In genomic region chr7:151057038-151057736, GRCh38 we compare ENCODE assay signal across 8 cellular contexts. TPM values are rescaled to one million over a fixed set of nuclear protein-coding genes. Genes with fewer than 3 reads are reported as not detected.
DNase-seq lines count a peak whose midpoint lies in the region; ATAC-seq and TF ChIP-seq lines count a peak whose summit lies in the region.

No MANE protein-coding gene starts in this region.

- peak overlapping the region; percentile 96 for H3K4me2 ChIP-seq in BLaER1

- no peak for TF ChIP-seq CTCF in testis (IDR thresholded peaks at IDR 0.05)

- H3K4me1 ChIP-seq in BLaER1 (peaks cover 62% of the 10 kb centered on the region), testis (peaks cover 31% of the 10 kb centered on the region)

- peak overlapping the region; percentile 33; the same call in 1 of the 2 replicates for H3K27ac ChIP-seq in BLaER1
- no peak overlapping the region for H3K27ac ChIP-seq in testis

- intact Hi-C loops in testis (cut with DNase I; ENCODE audit: low total_unique reads): no loop called here

- no peak for TF ChIP-seq POLR2A in testis (IDR thresholded peaks at IDR 0.05)

- H3K36me3 Mint-ChIP-seq in activated T-helper 17 cell treated with anti-CD3 and anti-CD28 coated beads, Interleukin-2, amount 50 U/mL, for 72 hours (ENCODE audit: low read depth): peaks cover 9% of the 10 kb centered on the region

- peak overlapping the region; percentile 95 for H3K27ac Mint-ChIP-seq in activated T-helper 17 cell treated with anti-CD3 and anti-CD28 coated beads, Interleukin-2, amount 50 U/mL, for 72 hours

- H4K20me1 ChIP-seq in BLaER1: peaks cover 23% of the 10 kb centered on the region

- ATAC-seq in GM19395 (IDR thresholded peaks at IDR 0.05; ENCODE audit: unreplicated experiment): peak; percentile 28
- ATAC-seq in HG03378 (IDR thresholded peaks at IDR 0.05; ENCODE audit: unreplicated experiment): peak; percentile 16
- peak; percentile 4 for ATAC-seq in activated T-helper 17 cell treated with anti-CD3 and anti-CD28 coated beads, Interleukin-2, amount 50 U/mL, for 72 hours (replicated peaks)

- H3K9ac ChIP-seq in BLaER1: peak overlapping the region; percentile 87

- H3K9me3 ChIP-seq in BLaER1: no peaks in the 10 kb centered on the region
- H3K9me3 ChIP-seq in testis: no peaks in the 10 kb centered on the region

- peak; percentile 64 for DNase-seq in iPS-NIHi7 (ENCODE audit: extremely low spot score)
- no peak for DNase-seq in testis
- no peak for DNase-seq in OCI-M1 (lab: John Stamatoyannopoulos, UW)
- no peak for DNase-seq in NCI-H510A treated with DMSO at 0.1 percent for 48 hours (lab: John Stamatoyannopoulos, UW)

- no peaks in the 10 kb centered on the region for H3K27me3 Mint-ChIP-seq in activated T-helper 17 cell treated with anti-CD3 and anti-CD28 coated beads, Interleukin-2, amount 50 U/mL, for 72 hours

- no peaks in the 10 kb centered on the region for H3K27me3 ChIP-seq in BLaER1
- H3K27me3 ChIP-seq in testis: no peaks in the 10 kb centered on the region

- H3K9me3 Mint-ChIP-seq in activated T-helper 17 cell treated with anti-CD3 and anti-CD28 coated beads, Interleukin-2, amount 50 U/mL, for 72 hours: no peaks in the 10 kb centered on the region

- whole genome bisulfite sequencing in testis, 2 donors: 2 to 4% methylated on average over 20 to 26 of the region's 26 CpGs

- peak overlapping the region; percentile 95 for H3K4me3 Mint-ChIP-seq in activated T-helper 17 cell treated with anti-CD3 and anti-CD28 coated beads, Interleukin-2, amount 50 U/mL, for 72 hours

- peaks cover 25% of the 10 kb centered on the region for H3K4me1 Mint-ChIP-seq in activated T-helper 17 cell treated with anti-CD3 and anti-CD28 coated beads, Interleukin-2, amount 50 U/mL, for 72 hours

- H3K4me3 ChIP-seq in BLaER1 (peak overlapping the region; percentile 89), testis (peak overlapping the region; percentile 86 to 93)

- H3K36me3 ChIP-seq in BLaER1 (peaks cover 14% of the 10 kb centered on the region; the same call in 1 of the 2 replicates), testis (ENCODE audit: low read depth, missing control alignments) (no peaks in the 10 kb centered on the region)

RNA-seq across cellular contexts. Expression of gene CDK5, which starts 0.5 kb away (rescaled TPM):
- total RNA-seq in activated T-helper 17 cell treated with anti-CD3 and anti-CD28 coated beads, Interleukin-2, amount 50 U/mL, for 72 hours: 10 to 100 TPM in 1 of 2 donors, 1 to 10 TPM in 1; 9.0 to 23.4 TPM
- total RNA-seq in testis: 10 to 100 TPM; 10.5 to 15.4 TPM
- 7.1 TPM for polyA plus RNA-seq in testis (ENCODE audit: insufficient read depth, low read depth, low replicate concordance)

RNA-seq across cellular contexts. Expression of gene SLC4A2, which starts 2.2 kb away (rescaled TPM):
- total RNA-seq in activated T-helper 17 cell treated with anti-CD3 and anti-CD28 coated beads, Interleukin-2, amount 50 U/mL, for 72 hours: 100 to 1,000 TPM; 114 to 135 TPM
- total RNA-seq in testis: 100 to 1,000 TPM; 147 to 153 TPM
- 68.9 TPM for polyA plus RNA-seq in testis (ENCODE audit: insufficient read depth, low read depth, low replicate concordance)

RNA-seq across cellular contexts. Expression of gene ASIC3, which starts 8.9 kb away (rescaled TPM):
- 1 to 10 TPM; 9.0 to 9.7 TPM for total RNA-seq in activated T-helper 17 cell treated with anti-CD3 and anti-CD28 coated beads, Interleukin-2, amount 50 U/mL, for 72 hours
- 10 to 100 TPM; 27.5 to 37.9 TPM for total RNA-seq in testis
- 20.8 TPM for polyA plus RNA-seq in testis (ENCODE audit: insufficient read depth, low read depth, low replicate concordance)

RNA-seq across cellular contexts. Expression of gene FASTK, which starts 23.4 kb away (rescaled TPM):
- 10 to 100 TPM; 63.3 to 71.1 TPM for total RNA-seq in activated T-helper 17 cell treated with anti-CD3 and anti-CD28 coated beads, Interleukin-2, amount 50 U/mL, for 72 hours
- 100 to 1,000 TPM; 114 to 124 TPM for total RNA-seq in testis
- 60.3 TPM for polyA plus RNA-seq in testis (ENCODE audit: insufficient read depth, low read depth, low replicate concordance)

RNA-seq across cellular contexts. Expression of gene TMUB1, which starts 26.1 kb away (rescaled TPM):
- 10 to 100 TPM; 72.7 to 78.4 TPM for total RNA-seq in activated T-helper 17 cell treated with anti-CD3 and anti-CD28 coated beads, Interleukin-2, amount 50 U/mL, for 72 hours
- total RNA-seq in testis: 10 to 100 TPM; 63.2 to 68.7 TPM
- 30.8 TPM for polyA plus RNA-seq in testis (ENCODE audit: insufficient read depth, low read depth, low replicate concordance)
